27 cellular contexts compared by ENCODE assay signal in the genomic region with DNA sequence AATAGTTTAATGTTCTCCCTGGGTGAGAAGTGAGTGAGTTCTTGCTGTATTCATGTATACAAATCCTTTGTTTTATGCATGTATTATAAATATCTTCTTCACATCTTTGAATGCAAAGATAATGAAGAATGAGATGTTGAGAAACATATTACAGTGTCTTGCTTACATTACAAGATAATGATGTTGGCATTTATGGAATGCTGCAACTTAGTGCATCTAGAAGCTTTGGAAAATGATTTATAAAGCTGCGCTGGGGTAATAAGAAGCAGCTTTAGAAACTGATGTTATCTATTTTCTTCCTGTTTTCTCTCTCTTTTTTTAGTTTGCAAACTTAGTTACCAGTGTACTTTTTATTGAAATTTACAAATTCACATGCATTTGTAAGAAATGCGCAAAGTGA.
"Had no signal": no experiment of that assay in that cellular context is flagged by ENCODE, and none has a peak within 500 bp of the region (broad histone marks: within the 10 kb centered on the region; RNA-seq: fewer than 3 reads in every experiment).

No MANE protein-coding gene starts in this region.

- H3K36me3 ChIP-seq: gastroesophageal sphincter, heart left ventricle, left lung, neural progenitor cell, right lobe of liver, suprapubic skin, transverse colon, upper lobe of right lung, uterus had no signal

- H3K9me3 ChIP-seq: gastroesophageal sphincter, right lobe of liver, suprapubic skin, transverse colon, upper lobe of right lung, uterus had no signal

- H3K4me1 ChIP-seq: foreskin keratinocyte, gastroesophageal sphincter, heart left ventricle, left lung, neural progenitor cell, parathyroid adenoma, right lobe of liver, suprapubic skin, transverse colon, upper lobe of right lung, uterus had no signal

- DNase-seq: cortex of kidney; dorsolateral prefrontal cortex; effector CD4-positive, alpha-beta T cell; foreskin keratinocyte; heart left ventricle; left cardiac atrium; left lung; mammary epithelial cell; mesendoderm; midbrain; naive thymus-derived CD4-positive, alpha-beta T cell; right lobe of liver; stimulated activated CD4-positive, alpha-beta T cell treated with anti-CD3 and anti-CD28 coated beads, Interleukin-12 subunit alpha, Interleukin-12 subunit beta, amount 100 ng/mL, for 4 hours; stimulated activated CD4-positive, alpha-beta T cell treated with anti-CD3 and anti-CD28 coated beads, Interleukin-1b, Interleukin-23, amount 100 ng/mL, for 48 hours; stimulated activated CD4-positive, alpha-beta T cell treated with anti-CD3 and anti-CD28 coated beads, Interleukin-4, amount 100 ng/mL, for 1 hour; stimulated activated CD8-positive, alpha-beta memory T cell treated with anti-CD3 and anti-CD28 coated beads, Interleukin-4, amount 100 ng/mL, for 48 hours; stimulated activated naive CD4-positive, alpha-beta T cell; stimulated activated naive CD8-positive, alpha-beta T cell treated with anti-CD3 and anti-CD28 coated beads, Interleukin-15, amount 100 ng/mL, for 72 hours; transverse colon; upper lobe of right lung; uterus had no signal

- H3K4me3 ChIP-seq: dorsolateral prefrontal cortex, gastroesophageal sphincter, heart left ventricle, hepatocyte, left lung, neural progenitor cell, right lobe of liver, smooth muscle cell, suprapubic skin, transverse colon, upper lobe of right lung, uterus had no signal

- ATAC-seq: foreskin keratinocyte; gastroesophageal sphincter; heart left ventricle; left cardiac atrium; left lung; naive thymus-derived CD4-positive, alpha-beta T cell; right lobe of liver; stimulated activated naive CD8-positive, alpha-beta T cell treated with anti-CD3 and anti-CD28 coated beads, Interleukin-15, amount 100 ng/mL, for 72 hours; upper lobe of right lung had no signal

- H3K9ac ChIP-seq: neural progenitor cell, parathyroid adenoma had no signal

- H3K27me3 ChIP-seq: dorsolateral prefrontal cortex, foreskin keratinocyte, gastroesophageal sphincter, heart left ventricle, hepatocyte, left lung, neural progenitor cell, right lobe of liver, suprapubic skin, transverse colon, upper lobe of right lung, uterus had no signal
